In the genomic region with DNA sequence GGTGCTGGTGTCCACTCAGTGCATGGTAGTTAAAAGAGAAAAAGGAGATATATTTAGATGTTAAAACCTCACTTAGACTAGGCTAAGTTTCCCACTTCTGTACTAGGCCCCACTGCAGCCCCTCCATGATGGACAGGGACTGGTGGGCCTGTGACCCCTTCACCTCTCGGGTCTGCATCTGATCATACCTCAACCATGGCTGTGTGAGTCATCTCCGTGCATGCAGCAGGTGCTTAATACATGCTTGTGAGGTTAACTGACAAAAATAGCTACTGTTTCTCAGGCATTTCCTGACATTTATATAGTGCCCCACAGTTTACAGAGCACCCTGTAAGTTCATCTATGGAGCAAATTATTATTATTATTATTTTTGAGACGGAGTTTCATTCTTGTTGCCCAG, we compare ENCODE assay signal across 11 cellular contexts. TPM values are rescaled to one million over a fixed set of nuclear protein-coding genes. Genes with fewer than 3 reads are reported as not detected.
DNase-seq lines count a peak whose midpoint lies in the region; ATAC-seq, FAIRE-seq and TF ChIP-seq lines count a peak whose summit lies in the region.
"Had no signal": no experiment of that assay in that cellular context is flagged by ENCODE, and none has a peak within 500 bp of the region (broad histone marks: within the 10 kb centered on the region; RNA-seq: fewer than 3 reads in every experiment).

No MANE protein-coding gene starts in this region.

- no peak overlapping the region for H3K27ac Mint-ChIP-seq in activated CD8-positive, alpha-beta T cell treated with anti-CD3 and anti-CD28 coated beads for 36 hours
- no peak overlapping the region for H3K27ac Mint-ChIP-seq in activated CD8-positive, alpha-beta T cell treated with anti-CD3 and anti-CD28 coated beads, Interleukin-2, amount 10 ng/mL, durations not matched to agents 7 days and 5 days
- peak overlapping the region; percentile 90 for H3K27ac Mint-ChIP-seq in type B pancreatic cell
- H3K27ac Mint-ChIP-seq in WTC11 = no peak overlapping the region

- H3K79me2 ChIP-seq in GM12878 (ENCODE audit: control insufficient read depth, insufficient read depth, low read length) = no peaks in the 10 kb centered on the region

- intact Hi-C loops in activated CD8-positive, alpha-beta T cell treated with anti-CD3 and anti-CD28 coated beads for 36 hours (cut with micrococcal nuclease) = loop anchor here (5.0 kb wide), 1 partner anchor 50 kb away; no protein-coding TSS in a partner anchor
- intact Hi-C loops in GM12878 (cut with micrococcal nuclease; ENCODE audit: unreplicated experiment) = loop anchor here (5.0 kb wide), 1 partner anchor 50 kb away; no protein-coding TSS in a partner anchor

- no peak for TF ChIP-seq RAD21 in GM12878 (IDR thresholded peaks at IDR 0.05; ENCODE audit: insufficient read depth, low read depth, low read length)

- FAIRE-seq in GM12878 (lab: Jason Lieb, UNC) = no peak

- peak; percentile 21 for DNase-seq in activated CD8-positive, alpha-beta T cell treated with anti-CD3 and anti-CD28 coated beads for 36 hours
- no peak for DNase-seq in activated CD8-positive, alpha-beta T cell treated with anti-CD3 and anti-CD28 coated beads, Interleukin-2, amount 10 ng/mL, durations not matched to agents 7 days and 5 days
- DNase-seq in GM12878 (ENCODE audit: low read depth, low spot score) = no peak
- peak; percentile 50 for DNase-seq in myocyte (ENCODE audit: low read depth)
- DNase-seq in type B pancreatic cell (ENCODE audit: extremely low spot score, unreplicated experiment) = no peak
- no peak for DNase-seq in WTC11 (ENCODE audit: low spot score)
- no peak for DNase-seq in activated T-cell treated with anti-CD3 and anti-CD28 coated beads, Interleukin-2, amount 50 U/mL, for 1 hour
- no peak for DNase-seq in stimulated activated CD4-positive, alpha-beta T cell treated with anti-CD3 and anti-CD28 coated beads, Interleukin-4, amount 100 ng/mL, for 4 hours

- H4K20me1 ChIP-seq in GM12878 (ENCODE audit: control insufficient read depth, insufficient read depth) = no peaks in the 10 kb centered on the region

- H3K9me3 Mint-ChIP-seq in activated CD8-positive, alpha-beta T cell treated with anti-CD3 and anti-CD28 coated beads for 36 hours = no peaks in the 10 kb centered on the region
- no peaks in the 10 kb centered on the region for H3K9me3 Mint-ChIP-seq in activated CD8-positive, alpha-beta T cell treated with anti-CD3 and anti-CD28 coated beads, Interleukin-2, amount 10 ng/mL, durations not matched to agents 7 days and 5 days (ENCODE audit: insufficient read depth)
- H3K9me3 Mint-ChIP-seq in type B pancreatic cell (no peaks in the 10 kb centered on the region), WTC11 (no peaks in the 10 kb centered on the region)
- H3K9me3 Mint-ChIP-seq: stimulated activated effector memory CD8-positive, alpha-beta T cell treated with anti-CD3 and anti-CD28 coated beads, Interleukin-12 subunit alpha, Interleukin-12 subunit beta, amount 100 ng/mL, for 72 hours had no signal

- H3K27me3 ChIP-seq in GM12878 (replicated peaks in 1 of 2; ENCODE audit: control insufficient read depth in 2 of 2, insufficient read depth in 2 of 2, low read length in 1 of 2) = no peaks in the 10 kb centered on the region
- H3K27me3 ChIP-seq: MG63 had no signal

- H3K27ac ChIP-seq in GM12878 (ENCODE audit: control insufficient read depth, insufficient read depth) = no peak overlapping the region

- H3K27me3 Mint-ChIP-seq in activated CD8-positive, alpha-beta T cell treated with anti-CD3 and anti-CD28 coated beads for 36 hours = peaks cover 1% of the 10 kb centered on the region
- H3K27me3 Mint-ChIP-seq in activated CD8-positive, alpha-beta T cell treated with anti-CD3 and anti-CD28 coated beads, Interleukin-2, amount 10 ng/mL, durations not matched to agents 7 days and 5 days (ENCODE audit: low read depth) = no peaks in the 10 kb centered on the region
- H3K27me3 Mint-ChIP-seq in type B pancreatic cell = no peaks in the 10 kb centered on the region
- H3K27me3 Mint-ChIP-seq in WTC11 (ENCODE audit: low read depth) = peaks cover 63% of the 10 kb centered on the region
- H3K27me3 Mint-ChIP-seq: activated CD8-positive, alpha-beta memory T cell treated with anti-CD3 and anti-CD28 coated beads, Interleukin-2, amount 10 ng/mL, durations not matched to agents 7 days and 5 days had no signal

- H3K4me1 Mint-ChIP-seq in activated CD8-positive, alpha-beta T cell treated with anti-CD3 and anti-CD28 coated beads for 36 hours (ENCODE audit: low read depth) = peaks cover 22% of the 10 kb centered on the region
- peaks cover 28% of the 10 kb centered on the region for H3K4me1 Mint-ChIP-seq in activated CD8-positive, alpha-beta T cell treated with anti-CD3 and anti-CD28 coated beads, Interleukin-2, amount 10 ng/mL, durations not matched to agents 7 days and 5 days (ENCODE audit: low read depth)
- H3K4me1 Mint-ChIP-seq in type B pancreatic cell (ENCODE audit: unreplicated experiment) (peaks cover 12% of the 10 kb centered on the region), WTC11 (peaks cover 40% of the 10 kb centered on the region)

- no peak overlapping the region for H3K4me3 ChIP-seq in GM12878

- no peak for TF ChIP-seq EP300 in GM12878 (IDR thresholded peaks at IDR 0.05; ENCODE audit: borderline replicate concordance in 1 of 2, control insufficient read depth in 1 of 2, low read depth in 2 of 2, low read length in 2 of 2)

- no peak for ATAC-seq in activated CD8-positive, alpha-beta T cell treated with anti-CD3 and anti-CD28 coated beads for 36 hours
- ATAC-seq in activated CD8-positive, alpha-beta T cell treated with anti-CD3 and anti-CD28 coated beads, Interleukin-2, amount 10 ng/mL, durations not matched to agents 7 days and 5 days = no peak
- no peak for ATAC-seq in GM12878
- ATAC-seq in WTC11 = no peak

- SMC1A ChIA-PET in GM12878 (lab: Charles Lee; ENCODE audit: uncharacterized antibody, unreplicated experiment) = interaction anchor here (0.6 to 2.9 kb wide), 17 partner anchors 8 to 566 kb away, joined by 3 to 19 read pairs (median 3); a partner anchor contains a TSS

- no peaks in the 10 kb centered on the region for H3K9me3 ChIP-seq in GM12878 (replicated peaks; ENCODE audit: control insufficient read depth, insufficient read depth, low read length)
- H3K9me3 ChIP-seq: MG63 had no signal

- CTCF ChIA-PET in activated CD8-positive, alpha-beta T cell treated with anti-CD3 and anti-CD28 coated beads for 36 hours (lab: Charles Lee) = interaction anchor here (0.6 to 3.9 kb wide), 37 partner anchors 9 to 539 kb away, joined by 3 to 60 read pairs (median 4); a partner anchor contains a TSS
- CTCF ChIA-PET in activated CD8-positive, alpha-beta T cell treated with anti-CD3 and anti-CD28 coated beads, Interleukin-2, amount 10 ng/mL, durations not matched to agents 7 days and 5 days (lab: Charles Lee) = interaction anchor here (0.6 to 4.6 kb wide), 47 partner anchors 9 to 490 kb away, joined by 3 to 67 read pairs (median 4); a partner anchor contains a TSS
- CTCF ChIA-PET in GM12878 (lab: Yijun Ruan, JAX) = interaction anchor here (0.5 to 4.4 kb wide), 43 partner anchors 9 to 780 kb away, joined by 3 to 61 read pairs (median 4); a partner anchor contains a TSS
- CTCF ChIA-PET in WTC11 (lab: Charles Lee) = interaction anchor here (0.9 to 10.8 kb wide), 25 partner anchors 8 to 234 kb away, joined by 3 to 248 read pairs (median 6); a partner anchor contains a TSS

- H3K4me1 ChIP-seq in GM12878 (ENCODE audit: control insufficient read depth, insufficient read depth, low read length) = peaks cover 7% of the 10 kb centered on the region

- no peak overlapping the region for H3K4me2 ChIP-seq in GM12878 (ENCODE audit: control insufficient read depth, insufficient read depth)

- POLR2A ChIA-PET in activated CD8-positive, alpha-beta T cell treated with anti-CD3 and anti-CD28 coated beads for 36 hours (lab: Charles Lee) = interaction anchor here (0.6 to 1.8 kb wide), 6 partner anchors 9 to 99 kb away, joined by 3 to 12 read pairs (median 4); a partner anchor contains a TSS
- POLR2A ChIA-PET in activated CD8-positive, alpha-beta T cell treated with anti-CD3 and anti-CD28 coated beads, Interleukin-2, amount 10 ng/mL, durations not matched to agents 7 days and 5 days (lab: Charles Lee) = interaction anchor here (0.6 to 3.4 kb wide), 6 partner anchors 7 to 174 kb away, joined by 3 to 12 read pairs (median 4); a partner anchor contains a TSS
- POLR2A ChIA-PET in GM12878 (lab: Charles Lee) = interaction anchor here (0.6 to 1.3 kb wide), 5 partner anchors 8 to 192 kb away, joined by 3 to 9 read pairs (median 5); a partner anchor contains a TSS
- POLR2A ChIA-PET in WTC11 (lab: Charles Lee) = interaction anchor here (1.1 to 1.3 kb wide), 3 partner anchors 8 to 48 kb away, joined by 4 to 7 read pairs (median 5); a partner anchor contains a TSS

- TF ChIP-seq POLR2A in GM12878 (IDR thresholded peaks at IDR 0.05; ENCODE audit: low read depth, low read length) = no peak

- no peaks in the 10 kb centered on the region for H3K36me3 Mint-ChIP-seq in activated CD8-positive, alpha-beta T cell treated with anti-CD3 and anti-CD28 coated beads for 36 hours (ENCODE audit: low read depth)
- no peaks in the 10 kb centered on the region for H3K36me3 Mint-ChIP-seq in activated CD8-positive, alpha-beta T cell treated with anti-CD3 and anti-CD28 coated beads, Interleukin-2, amount 10 ng/mL, durations not matched to agents 7 days and 5 days (ENCODE audit: low read depth)
- no peaks in the 10 kb centered on the region for H3K36me3 Mint-ChIP-seq in type B pancreatic cell
- H3K36me3 Mint-ChIP-seq in WTC11 = no peaks in the 10 kb centered on the region
- H3K36me3 Mint-ChIP-seq: activated CD8-positive, alpha-beta memory T cell treated with anti-CD3 and anti-CD28 coated beads, Interleukin-2, amount 10 ng/mL, durations not matched to agents 7 days and 5 days had no signal

- no peaks in the 10 kb centered on the region; a peak in 1 of 4 replicates for H3K36me3 ChIP-seq in GM12878 (ENCODE audit: control insufficient read depth in 2 of 2, insufficient read depth in 2 of 2, low read length in 1 of 2)
- H3K36me3 ChIP-seq: MG63 had no signal

- no peak for TF ChIP-seq CTCF in activated CD8-positive, alpha-beta T cell treated with anti-CD3 and anti-CD28 coated beads for 36 hours (IDR thresholded peaks at IDR 0.05)
- no peak for TF ChIP-seq CTCF in GM12878 (IDR thresholded peaks at IDR 0.05 in 2 of 3, conservative IDR thresholded peaks at IDR 0.05 in 1 of 3; ENCODE audit: control insufficient read depth in 2 of 3, extremely low read depth in 1 of 3, insufficient read depth in 1 of 3, low read depth in 3 of 3, low read length in 3 of 3)
- TF ChIP-seq CTCF in type B pancreatic cell (conservative IDR thresholded peaks at IDR 0.05) = no peak
- no peak for TF ChIP-seq CTCF in WTC11 (IDR thresholded peaks at IDR 0.05)

- BruUV-seq in GM12878 (replicated peaks; lab: Mats Ljungman, UMichigan) = no TSS peak

- H3K9ac ChIP-seq in GM12878 (ENCODE audit: control insufficient read depth, insufficient read depth, low read length) = no peak overlapping the region; the same call in 1 of the 2 replicates

- WGBS in GM12878 (ENCODE audit: insufficient coverage, insufficient replicate concordance, low lambda C conversion rate, missing lambda C conversion rate) = 23% methylated on average over 3 of the region's 3 CpGs

- RAD21 ChIA-PET in GM12878 (lab: Charles Lee; ENCODE audit: unreplicated experiment) = interaction anchor here (0.7 to 3.7 kb wide), 14 partner anchors 9 to 666 kb away, joined by 3 to 18 read pairs (median 4); a partner anchor contains a TSS

- H2AFZ ChIP-seq in GM12878 (ENCODE audit: control insufficient read depth, low read depth, low read length) = peak overlapping the region; percentile 98

- in situ Hi-C loops in GM12878 (cut with MboI) = no loop called here

- H3K4me3 Mint-ChIP-seq in activated CD8-positive, alpha-beta T cell treated with anti-CD3 and anti-CD28 coated beads for 36 hours = no peak overlapping the region
- no peak overlapping the region for H3K4me3 Mint-ChIP-seq in activated CD8-positive, alpha-beta T cell treated with anti-CD3 and anti-CD28 coated beads, Interleukin-2, amount 10 ng/mL, durations not matched to agents 7 days and 5 days
- H3K4me3 Mint-ChIP-seq in type B pancreatic cell (no peak overlapping the region), WTC11 (no peak overlapping the region)

RNA-seq across cellular contexts. Expression of a gene that starts 8.4 kb away (rescaled TPM):
- 10 to 100 TPM; 56.3 to 60.2 TPM for total RNA-seq in activated CD8-positive, alpha-beta T cell treated with anti-CD3 and anti-CD28 coated beads for 36 hours
- 10 to 100 TPM; 78.9 to 79.9 TPM for total RNA-seq in activated CD8-positive, alpha-beta T cell treated with anti-CD3 and anti-CD28 coated beads, Interleukin-2, amount 10 ng/mL, durations not matched to agents 7 days and 5 days
- 13.1 and 14.6 TPM in 2 replicates for total RNA-seq in GM12878 (2013; cell fraction: nucleolus; rRNA removed)
- total RNA-seq in GM12878 (2014; rRNA removed) (55.9 and 62.0 TPM in 2 replicates), GM12878 (2014; rRNA removed; fragmentation: Illumina TruSeq; extraction: Trizol) (27.8 and 31.4 TPM in 2 replicates), GM12878 (2021) (75.3 and 77.7 TPM in 2 replicates), myocyte (43.5 and 51.2 TPM in 2 replicates), type B pancreatic cell (ENCODE audit: low replicate concordance) (56.1 and 60.3 TPM in 2 replicates), WTC11 (2021) (52.0 to 67.9 TPM (median 54.3 TPM) in 3 replicates)
- polyA plus RNA-seq in GM12878 (2011; ENCODE audit: low read depth) = 42.6 TPM
- polyA plus RNA-seq in GM12878 (2011; rRNA removed) (31.2 and 54.5 TPM in 2 replicates), GM12878 (2014; fragmentation: Illumina TruSeq; extraction: Trizol) (30.4 and 72.5 TPM in 2 replicates), GM12878 (2014; fragmentation: Nextera tagmentation; extraction: Ambion mirVana) (10 to 100 TPM in 1 of 2 experiments, 1 to 10 TPM in 1; 7.9 to 14.1 TPM), GM12878 (2014; rRNA removed) (75.8 and 76.2 TPM in 2 replicates), GM12878 (2016; fragmentation: Nextera tagmentation; extraction: Ambion mirVana) (10 to 100 TPM; 65.3 to 68.7 TPM)
- polyA plus RNA-seq in GM12878 (2011; cell fraction: cytosol; rRNA removed) = 81.7 and 85.1 TPM in 2 replicates
- 89.1 and 89.9 TPM in 2 replicates for polyA plus RNA-seq in GM12878 (2011; cell fraction: nucleus; rRNA removed)
- 47.5 and 62.9 TPM in 2 replicates for polyA plus RNA-seq in GM12878 (2012)
- 30.6 and 52.0 TPM in 2 replicates for polyA minus RNA-seq in GM12878 (2011; rRNA and poly(A)+ RNA removed)
- 17.9 and 19.1 TPM in 2 replicates for polyA minus RNA-seq in GM12878 (2011; cell fraction: cytosol; rRNA and poly(A)+ RNA removed)
- 6.9 and 12.4 TPM in 2 replicates for polyA minus RNA-seq in GM12878 (2011; cell fraction: nucleus; rRNA and poly(A)+ RNA removed)
- 69.1 TPM for polyA plus RNA-seq in myocyte (2012)

RNA-seq across cellular contexts. Expression of a gene that starts 22.4 kb away (rescaled TPM):
- 10 to 100 TPM; 10.5 to 11.2 TPM for total RNA-seq in activated CD8-positive, alpha-beta T cell treated with anti-CD3 and anti-CD28 coated beads for 36 hours
- 10 to 100 TPM; 19.0 to 21.7 TPM for total RNA-seq in activated CD8-positive, alpha-beta T cell treated with anti-CD3 and anti-CD28 coated beads, Interleukin-2, amount 10 ng/mL, durations not matched to agents 7 days and 5 days
- 8.9 and 9.4 TPM in 2 replicates for total RNA-seq in GM12878 (2013; cell fraction: nucleolus; rRNA removed)
- 9.8 and 14.0 TPM in 2 replicates for total RNA-seq in GM12878 (2014; rRNA removed)
- 4.2 and 5.8 TPM in 2 replicates for total RNA-seq in GM12878 (2014; rRNA removed; fragmentation: Illumina TruSeq; extraction: Trizol)
- 13.5 and 13.9 TPM in 2 replicates for total RNA-seq in GM12878 (2021)
- polyA plus RNA-seq in GM12878 (2011; ENCODE audit: low read depth) = 0.98 TPM
- polyA plus RNA-seq in GM12878 (2011; rRNA removed) = 1.5 and 4.4 TPM in 2 replicates
- polyA plus RNA-seq in GM12878 (2011; cell fraction: cytosol; rRNA removed) = 6.8 and 8.9 TPM in 2 replicates
- 9.4 and 15.5 TPM in 2 replicates for polyA plus RNA-seq in GM12878 (2011; cell fraction: nucleus; rRNA removed)
- 3.2 and 4.0 TPM in 2 replicates for polyA plus RNA-seq in GM12878 (2012)
- polyA plus RNA-seq in GM12878 (2014; fragmentation: Illumina TruSeq; extraction: Trizol) = 2.0 and 5.5 TPM in 2 replicates
- 1 to 10 TPM in 1 of 2 experiments, under 1 TPM in 1; 0.13 to 1.1 TPM for polyA plus RNA-seq in GM12878 (2014; fragmentation: Nextera tagmentation; extraction: Ambion mirVana)
- 9.4 and 12.9 TPM in 2 replicates for polyA plus RNA-seq in GM12878 (2014; rRNA removed)
- 10 to 100 TPM in 1 of 2 experiments, 1 to 10 TPM in 1; 9.4 to 12.1 TPM for polyA plus RNA-seq in GM12878 (2016; fragmentation: Nextera tagmentation; extraction: Ambion mirVana)
- polyA minus RNA-seq in GM12878 (2011; rRNA and poly(A)+ RNA removed) = 7.6 and 11.6 TPM in 2 replicates
- 5.6 and 6.8 TPM in 2 replicates for polyA minus RNA-seq in GM12878 (2011; cell fraction: cytosol; rRNA and poly(A)+ RNA removed)
- 3.0 and 7.6 TPM in 2 replicates for polyA minus RNA-seq in GM12878 (2011; cell fraction: nucleus; rRNA and poly(A)+ RNA removed)
- total RNA-seq in myocyte = 29.7 and 32.4 TPM in 2 replicates
- 25.5 TPM for polyA plus RNA-seq in myocyte (2012)
- total RNA-seq in type B pancreatic cell (ENCODE audit: low replicate concordance) = 42.2 and 47.2 TPM in 2 replicates
- 20.8 to 23.8 TPM (median 21.2 TPM) in 3 replicates for total RNA-seq in WTC11 (2021)

RNA-seq across cellular contexts. Expression of a gene that starts 40.1 kb away (rescaled TPM):
- total RNA-seq in activated CD8-positive, alpha-beta T cell treated with anti-CD3 and anti-CD28 coated beads for 36 hours = 10 to 100 TPM; 31.9 to 33.5 TPM
- total RNA-seq in activated CD8-positive, alpha-beta T cell treated with anti-CD3 and anti-CD28 coated beads, Interleukin-2, amount 10 ng/mL, durations not matched to agents 7 days and 5 days = 10 to 100 TPM; 31.8 to 34.9 TPM
- total RNA-seq in GM12878 (2013; cell fraction: nucleolus; rRNA removed) = 67.3 and 73.5 TPM in 2 replicates
- 57.6 and 64.1 TPM in 2 replicates for total RNA-seq in GM12878 (2014; rRNA removed)
- 22.7 and 23.7 TPM in 2 replicates for total RNA-seq in GM12878 (2014; rRNA removed; fragmentation: Illumina TruSeq; extraction: Trizol)
- total RNA-seq in GM12878 (2021) = 39.3 and 39.4 TPM in 2 replicates
- polyA plus RNA-seq in GM12878 (2011; ENCODE audit: low read depth) = 13.2 TPM
- 23.7 and 37.9 TPM in 2 replicates for polyA plus RNA-seq in GM12878 (2011; rRNA removed)
- 57.9 and 75.2 TPM in 2 replicates for polyA plus RNA-seq in GM12878 (2011; cell fraction: cytosol; rRNA removed)
- polyA plus RNA-seq in GM12878 (2011; cell fraction: nucleus; rRNA removed) = 70.3 and 89.4 TPM in 2 replicates
- 26.5 and 29.8 TPM in 2 replicates for polyA plus RNA-seq in GM12878 (2012)
- polyA plus RNA-seq in GM12878 (2014; fragmentation: Illumina TruSeq; extraction: Trizol) = 12.4 and 23.9 TPM in 2 replicates
- 1 to 10 TPM; 3.8 to 9.1 TPM for polyA plus RNA-seq in GM12878 (2014; fragmentation: Nextera tagmentation; extraction: Ambion mirVana)
- 61.6 and 62.2 TPM in 2 replicates for polyA plus RNA-seq in GM12878 (2014; rRNA removed)
- polyA plus RNA-seq in GM12878 (2016; fragmentation: Nextera tagmentation; extraction: Ambion mirVana) = 10 to 100 TPM; 60.5 to 61.1 TPM
- 34.9 and 43.2 TPM in 2 replicates for polyA minus RNA-seq in GM12878 (2011; rRNA and poly(A)+ RNA removed)
- 11.8 and 19.8 TPM in 2 replicates for polyA minus RNA-seq in GM12878 (2011; cell fraction: cytosol; rRNA and poly(A)+ RNA removed)
- 24.5 and 43.3 TPM in 2 replicates for polyA minus RNA-seq in GM12878 (2011; cell fraction: nucleus; rRNA and poly(A)+ RNA removed)
- 27.2 and 40.4 TPM in 2 replicates for total RNA-seq in myocyte
- 50.6 TPM for polyA plus RNA-seq in myocyte (2012)
- total RNA-seq in type B pancreatic cell (ENCODE audit: low replicate concordance) = 58.5 and 60.5 TPM in 2 replicates
- total RNA-seq in WTC11 (2021) = 31.3 to 45.3 TPM (median 33.6 TPM) in 3 replicates

RNA-seq across cellular contexts. Expression of a gene that starts 40.5 kb away (rescaled TPM):
- total RNA-seq in activated CD8-positive, alpha-beta T cell treated with anti-CD3 and anti-CD28 coated beads for 36 hours = 10 to 100 TPM; 29.7 to 30.1 TPM
- 10 to 100 TPM; 25.5 to 27.7 TPM for total RNA-seq in activated CD8-positive, alpha-beta T cell treated with anti-CD3 and anti-CD28 coated beads, Interleukin-2, amount 10 ng/mL, durations not matched to agents 7 days and 5 days
- total RNA-seq in GM12878 (2013; cell fraction: nucleolus; rRNA removed) = 14.1 and 15.2 TPM in 2 replicates
- total RNA-seq in GM12878 (2014; rRNA removed) (38.5 and 38.9 TPM in 2 replicates), GM12878 (2014; rRNA removed; fragmentation: Illumina TruSeq; extraction: Trizol) (26.5 and 27.6 TPM in 2 replicates), GM12878 (2021) (43.2 TPM in 2 replicates), myocyte (13.2 and 17.3 TPM in 2 replicates), type B pancreatic cell (ENCODE audit: low replicate concordance) (32.9 and 40.4 TPM in 2 replicates), WTC11 (2021) (33.1 to 35.0 TPM (median 33.2 TPM) in 3 replicates)
- 9.1 TPM for polyA plus RNA-seq in GM12878 (2011; ENCODE audit: low read depth)
- polyA plus RNA-seq in GM12878 (2011; rRNA removed) (20.4 and 32.4 TPM in 2 replicates), GM12878 (2014; fragmentation: Illumina TruSeq; extraction: Trizol) (25.5 and 40.5 TPM in 2 replicates), GM12878 (2014; fragmentation: Nextera tagmentation; extraction: Ambion mirVana) (1 to 10 TPM; 2.8 to 5.5 TPM), GM12878 (2014; rRNA removed) (35.4 and 38.8 TPM in 2 replicates), GM12878 (2016; fragmentation: Nextera tagmentation; extraction: Ambion mirVana) (10 to 100 TPM; 64.9 to 70.5 TPM)
- polyA plus RNA-seq in GM12878 (2011; cell fraction: cytosol; rRNA removed) = 30.3 and 36.6 TPM in 2 replicates
- polyA plus RNA-seq in GM12878 (2011; cell fraction: nucleus; rRNA removed) = 12.1 and 17.2 TPM in 2 replicates
- 21.7 and 23.6 TPM in 2 replicates for polyA plus RNA-seq in GM12878 (2012)
- 20.5 and 35.6 TPM in 2 replicates for polyA minus RNA-seq in GM12878 (2011; rRNA and poly(A)+ RNA removed)
- 9.5 and 20.0 TPM in 2 replicates for polyA minus RNA-seq in GM12878 (2011; cell fraction: cytosol; rRNA and poly(A)+ RNA removed)
- 3.5 and 11.4 TPM in 2 replicates for polyA minus RNA-seq in GM12878 (2011; cell fraction: nucleus; rRNA and poly(A)+ RNA removed)
- 31.9 TPM for polyA plus RNA-seq in myocyte (2012)

RNA-seq across cellular contexts. Expression of a gene that starts 57.9 kb away (rescaled TPM):
- 1 to 10 TPM; 3.3 to 3.5 TPM for total RNA-seq in activated CD8-positive, alpha-beta T cell treated with anti-CD3 and anti-CD28 coated beads for 36 hours
- 1 to 10 TPM; 3.9 to 4.2 TPM for total RNA-seq in activated CD8-positive, alpha-beta T cell treated with anti-CD3 and anti-CD28 coated beads, Interleukin-2, amount 10 ng/mL, durations not matched to agents 7 days and 5 days
- 14.8 and 17.0 TPM in 2 replicates for total RNA-seq in GM12878 (2013; cell fraction: nucleolus; rRNA removed)
- total RNA-seq in GM12878 (2014; rRNA removed) (0.87 and 0.96 TPM in 2 replicates), GM12878 (2014; rRNA removed; fragmentation: Illumina TruSeq; extraction: Trizol) (0.31 and 0.46 TPM in 2 replicates), GM12878 (2021) (1.2 TPM in 2 replicates), myocyte (43.6 and 52.0 TPM in 2 replicates), type B pancreatic cell (ENCODE audit: low replicate concordance) (47.3 and 60.8 TPM in 2 replicates), WTC11 (2021) (13.7 to 15.9 TPM (median 15.2 TPM) in 3 replicates)
- polyA plus RNA-seq in GM12878 (2011; ENCODE audit: low read depth) = 1.8 TPM
- polyA plus RNA-seq in GM12878 (2011; rRNA removed) (3.2 and 6.7 TPM in 2 replicates), GM12878 (2014; fragmentation: Illumina TruSeq; extraction: Trizol) (0.13 and 0.34 TPM in 2 replicates), GM12878 (2014; fragmentation: Nextera tagmentation; extraction: Ambion mirVana) (under 1 TPM; 0.05 TPM), GM12878 (2014; rRNA removed) (1.1 and 1.5 TPM in 2 replicates), GM12878 (2016; fragmentation: Nextera tagmentation; extraction: Ambion mirVana) (1 to 10 TPM in 1 of 2 experiments, under 1 TPM in 1; 0.45 to 1.1 TPM)
- polyA plus RNA-seq in GM12878 (2011; cell fraction: cytosol; rRNA removed) = 9.9 and 10.5 TPM in 2 replicates
- polyA plus RNA-seq in GM12878 (2011; cell fraction: nucleus; rRNA removed) = 8.0 and 14.8 TPM in 2 replicates
- polyA plus RNA-seq in GM12878 (2012) = 3.7 and 4.2 TPM in 2 replicates
- 3.0 and 9.4 TPM in 2 replicates for polyA minus RNA-seq in GM12878 (2011; rRNA and poly(A)+ RNA removed)
- polyA minus RNA-seq in GM12878 (2011; cell fraction: cytosol; rRNA and poly(A)+ RNA removed) = 3.4 and 4.8 TPM in 2 replicates
- polyA minus RNA-seq in GM12878 (2011; cell fraction: nucleus; rRNA and poly(A)+ RNA removed) = 3.3 and 5.8 TPM in 2 replicates
- 232 TPM for polyA plus RNA-seq in myocyte (2012)

Comparison
In these comparisons a context has a peak if more than half of its experiments do, and no peak if none do; other contexts are left out.
1. DNase-seq: peak in activated CD8-positive, alpha-beta T cell treated with anti-CD3 and anti-CD28 coated beads for 36 hours (single experiment) and myocyte (single experiment); none in activated CD8-positive, alpha-beta T cell treated with anti-CD3 and anti-CD28 coated beads, Interleukin-2, amount 10 ng/mL, durations not matched to agents 7 days and 5 days (single experiment), GM12878 (single experiment), type B pancreatic cell (single experiment), WTC11 (single experiment), activated T-cell treated with anti-CD3 and anti-CD28 coated beads, Interleukin-2, amount 50 U/mL, for 1 hour (single experiment) and stimulated activated CD4-positive, alpha-beta T cell treated with anti-CD3 and anti-CD28 coated beads, Interleukin-4, amount 100 ng/mL, for 4 hours (0 of 2).